In genomic region chr9:78035369-78035993, GRCh38 we compare ENCODE assay signal across 8 cellular contexts. TPM values are rescaled to one million over a fixed set of nuclear protein-coding genes. Genes with fewer than 3 reads are reported as not detected.
DNase-seq lines count a peak whose midpoint lies in the region; ATAC-seq and TF ChIP-seq lines count a peak whose summit lies in the region.

No MANE protein-coding gene starts in this region.

- no peak overlapping the region for H4K5ac ChIP-seq in mesendoderm (ENCODE audit: low read length)

- no peak overlapping the region for H2BK15ac ChIP-seq in mesendoderm (replicated peaks; ENCODE audit: low read depth)

- H3K27me3 Mint-ChIP-seq in Calu3 (ENCODE audit: unreplicated experiment) = no peaks in the 10 kb centered on the region

- H3K79me1 ChIP-seq in mesendoderm (ENCODE audit: low read length) = no peaks in the 10 kb centered on the region

- H3K4me3 Mint-ChIP-seq in Calu3 (ENCODE audit: low read depth, unreplicated experiment) = no peak overlapping the region

- H2BK5ac ChIP-seq in mesendoderm (ENCODE audit: low read length) = no peak overlapping the region

- no peak for TF ChIP-seq CTCF in Calu3 (IDR thresholded peaks at IDR 0.05; ENCODE audit: unreplicated experiment)

- no peaks in the 10 kb centered on the region for H3K9me3 Mint-ChIP-seq in Calu3 (ENCODE audit: low read depth, unreplicated experiment)

- no peak overlapping the region for H3K4me2 ChIP-seq in mesendoderm (ENCODE audit: low read length)

- no peak overlapping the region for H3K18ac ChIP-seq in mesendoderm (ENCODE audit: low read length)

- peaks cover 3% of the 10 kb centered on the region for H3K79me2 ChIP-seq in mesendoderm (ENCODE audit: control insufficient read depth, insufficient read depth, low read length)

- no peak overlapping the region for H2AK5ac ChIP-seq in mesendoderm (ENCODE audit: low read length)

- H3K36me3 ChIP-seq in endocrine pancreas (ENCODE audit: control insufficient read depth, insufficient read depth, low read length) (no peaks in the 10 kb centered on the region), mesendoderm (ENCODE audit: control insufficient read depth, insufficient read depth, low read length) (no peaks in the 10 kb centered on the region), subcutaneous abdominal adipose tissue (ENCODE audit: control insufficient read depth in 5 of 5, insufficient read depth in 5 of 5, low read length in 5 of 5) (no peaks in the 10 kb centered on the region)

- no peak overlapping the region for H3K4ac ChIP-seq in mesendoderm (ENCODE audit: low read depth, low read length)

- peak overlapping the region; percentile 28 for H3K4me3 ChIP-seq in endocrine pancreas (ENCODE audit: control insufficient read depth, insufficient read depth, low read length)
- H3K4me3 ChIP-seq in mesendoderm (ENCODE audit: low read length) = no peak overlapping the region
- H3K4me3 ChIP-seq in subcutaneous abdominal adipose tissue (ENCODE audit: low read depth in 1 of 5, low read length in 5 of 5) = peak overlapping the region in 1 of 5 donors; percentile 13

- no peak overlapping the region for H2BK120ac ChIP-seq in mesendoderm (ENCODE audit: low read depth, low read length)

- H3K9ac ChIP-seq in endocrine pancreas (ENCODE audit: control insufficient read depth, insufficient read depth, low read length) (no peak overlapping the region), mesendoderm (ENCODE audit: low read length) (no peak overlapping the region), subcutaneous abdominal adipose tissue (ENCODE audit: low read length in 5 of 5) (peak overlapping the region in 2 of 5 donors; percentile 11 to 31)

- no peak overlapping the region for H3K23ac ChIP-seq in mesendoderm (ENCODE audit: low read length)

- H3K36me3 Mint-ChIP-seq in Calu3 (ENCODE audit: insufficient read depth, unreplicated experiment) = peaks cover 22% of the 10 kb centered on the region

- peaks cover 20% of the 10 kb centered on the region for H3K4me1 Mint-ChIP-seq in Calu3 (ENCODE audit: low read depth, unreplicated experiment)

- peak; percentile 59 for ATAC-seq in HG02798 (IDR thresholded peaks at IDR 0.05; ENCODE audit: poor library complexity, unreplicated experiment)
- no peak for ATAC-seq in HG03571 (IDR thresholded peaks at IDR 0.05; ENCODE audit: unreplicated experiment)

- no peaks in the 10 kb centered on the region for H3K9me3 ChIP-seq in endocrine pancreas (ENCODE audit: control insufficient read depth, low read length)
- no peaks in the 10 kb centered on the region for H3K9me3 ChIP-seq in subcutaneous abdominal adipose tissue (ENCODE audit: control insufficient read depth in 5 of 5, low read length in 5 of 5)

- H3K27me3 ChIP-seq in endocrine pancreas (ENCODE audit: control insufficient read depth, insufficient read depth, low read length) (no peaks in the 10 kb centered on the region), mesendoderm (ENCODE audit: insufficient read depth, low read length, poor library complexity) (no peaks in the 10 kb centered on the region), subcutaneous abdominal adipose tissue (ENCODE audit: control insufficient read depth in 5 of 5, insufficient read depth in 4 of 5, low read length in 5 of 5) (no peaks in the 10 kb centered on the region)

- no peak overlapping the region for H3K56ac ChIP-seq in mesendoderm (ENCODE audit: low read length)

- BruUV-seq in Calu3 (replicated peaks; lab: Mats Ljungman, UMichigan) = no TSS peak

- peaks cover 11% of the 10 kb centered on the region for H3K4me1 ChIP-seq in endocrine pancreas (ENCODE audit: control insufficient read depth, insufficient read depth, low read length)
- no peaks in the 10 kb centered on the region for H3K4me1 ChIP-seq in mesendoderm (ENCODE audit: control insufficient read depth, low read depth, low read length)
- peaks cover 0 to 36% (median 10%) of the 10 kb centered on the region in 5 donors for H3K4me1 ChIP-seq in subcutaneous abdominal adipose tissue (ENCODE audit: control insufficient read depth in 5 of 5, insufficient read depth in 5 of 5, low read length in 5 of 5)

- H4K8ac ChIP-seq in mesendoderm (ENCODE audit: low read depth, low read length) = no peak overlapping the region

- intact Hi-C loops in Calu3 (cut with micrococcal nuclease; ENCODE audit: unreplicated experiment) = loop anchor here (2.0 to 5.0 kb wide), 3 partner anchors 59 to 193 kb away; no protein-coding TSS in a partner anchor

- no peak overlapping the region for H3K27ac Mint-ChIP-seq in Calu3 (ENCODE audit: unreplicated experiment)

- WGBS in mesendoderm (ENCODE audit: extremely low coverage, insufficient coverage, low lambda C conversion rate) = no CpG with 5 or more reads among the region's 10 CpGs

- CTCF ChIA-PET in Calu3 (lab: Charles Lee) = interaction anchor here (1.0 to 5.2 kb wide), 3 partner anchors 31 to 284 kb away, joined by 3 to 42 read pairs (median 4); no protein-coding TSS in a partner anchor

- H3K27ac ChIP-seq in mesendoderm (ENCODE audit: low read depth, low read length) = no peak overlapping the region
- peak overlapping the region; percentile 32 for H3K27ac ChIP-seq in subcutaneous abdominal adipose tissue (ENCODE audit: low read depth, low read length)

- peak; percentile 47 for DNase-seq in Calu3
- peak; percentile 22 for DNase-seq in NCI-H446 treated with DMSO at 0.1 percent for 48 hours (lab: John Stamatoyannopoulos, UW)
- peak; percentile 24 to 33 for DNase-seq in activated CD4-positive, alpha-beta T cell treated with anti-CD3 and anti-CD28 coated beads, Interleukin-2, amount 50 U/mL, for 4 hours
- DNase-seq in mesendoderm = peak; percentile 80

RNA-seq across cellular contexts. Expression of gene GNAQ, which starts 3.9 kb away (rescaled TPM):
- 34.1 TPM in 2 replicates for total RNA-seq in Calu3 (2022)
- polyA plus RNA-seq in mesendoderm (2013, experiment 1 of 2) = 35.6 TPM
- polyA plus RNA-seq in mesendoderm (2013, experiment 2 of 2) = 36.2 TPM

Comparison
In these comparisons a context has a peak if more than half of its experiments do, and no peak if none do; other contexts are left out.
1. DNase-seq: peak in every context shown above with its lines; median percentile 80 in mesendoderm; 47 in Calu3; 28 in activated CD4-positive, alpha-beta T cell treated with anti-CD3 and anti-CD28 coated beads, Interleukin-2, amount 50 U/mL, for 4 hours; 22 in NCI-H446 treated with DMSO at 0.1 percent for 48 hours.